ENCODE assay signal across 8 cellular contexts in genomic region chr3:125055913-125056705, GRCh38. TPM values are rescaled to one million over a fixed set of nuclear protein-coding genes. Genes with fewer than 3 reads are reported as not detected.
DNase-seq lines count a peak whose midpoint lies in the region; ATAC-seq and TF ChIP-seq lines count a peak whose summit lies in the region.

A gene with protein sequence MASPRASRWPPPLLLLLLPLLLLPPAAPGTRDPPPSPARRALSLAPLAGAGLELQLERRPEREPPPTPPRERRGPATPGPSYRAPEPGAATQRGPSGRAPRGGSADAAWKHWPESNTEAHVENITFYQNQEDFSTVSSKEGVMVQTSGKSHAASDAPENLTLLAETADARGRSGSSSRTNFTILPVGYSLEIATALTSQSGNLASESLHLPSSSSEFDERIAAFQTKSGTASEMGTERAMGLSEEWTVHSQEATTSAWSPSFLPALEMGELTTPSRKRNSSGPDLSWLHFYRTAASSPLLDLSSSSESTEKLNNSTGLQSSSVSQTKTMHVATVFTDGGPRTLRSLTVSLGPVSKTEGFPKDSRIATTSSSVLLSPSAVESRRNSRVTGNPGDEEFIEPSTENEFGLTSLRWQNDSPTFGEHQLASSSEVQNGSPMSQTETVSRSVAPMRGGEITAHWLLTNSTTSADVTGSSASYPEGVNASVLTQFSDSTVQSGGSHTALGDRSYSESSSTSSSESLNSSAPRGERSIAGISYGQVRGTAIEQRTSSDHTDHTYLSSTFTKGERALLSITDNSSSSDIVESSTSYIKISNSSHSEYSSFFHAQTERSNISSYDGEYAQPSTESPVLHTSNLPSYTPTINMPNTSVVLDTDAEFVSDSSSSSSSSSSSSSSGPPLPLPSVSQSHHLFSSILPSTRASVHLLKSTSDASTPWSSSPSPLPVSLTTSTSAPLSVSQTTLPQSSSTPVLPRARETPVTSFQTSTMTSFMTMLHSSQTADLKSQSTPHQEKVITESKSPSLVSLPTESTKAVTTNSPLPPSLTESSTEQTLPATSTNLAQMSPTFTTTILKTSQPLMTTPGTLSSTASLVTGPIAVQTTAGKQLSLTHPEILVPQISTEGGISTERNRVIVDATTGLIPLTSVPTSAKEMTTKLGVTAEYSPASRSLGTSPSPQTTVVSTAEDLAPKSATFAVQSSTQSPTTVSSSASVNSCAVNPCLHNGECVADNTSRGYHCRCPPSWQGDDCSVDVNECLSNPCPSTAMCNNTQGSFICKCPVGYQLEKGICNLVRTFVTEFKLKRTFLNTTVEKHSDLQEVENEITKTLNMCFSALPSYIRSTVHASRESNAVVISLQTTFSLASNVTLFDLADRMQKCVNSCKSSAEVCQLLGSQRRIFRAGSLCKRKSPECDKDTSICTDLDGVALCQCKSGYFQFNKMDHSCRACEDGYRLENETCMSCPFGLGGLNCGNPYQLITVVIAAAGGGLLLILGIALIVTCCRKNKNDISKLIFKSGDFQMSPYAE (N-terminal part only) (minus strand): TSS chr3:125055997. CDS start chr3:125055890, 107 bp downstream.

- DNase-seq in GM13976 (ENCODE audit: low spot score) (peak; percentile 94), NCI-H2171 treated with DMSO at 0.1 percent for 48 hours (lab: John Stamatoyannopoulos, UW) (peak; percentile 57), ecto neural progenitor cell (ENCODE audit: low spot score) (peak; percentile 89), lung (ENCODE audit: low spot score) (peak; percentile 86), cortex of kidney (lab: John Stamatoyannopoulos, UW) (no peak)
- DNase-seq in activated CD8-positive, alpha-beta T cell treated with anti-CD3 and anti-CD28 coated beads for 36 hours: peak; percentile 84
- peak; percentile 57 to 68 (median 67) for DNase-seq in stimulated activated CD4-positive, alpha-beta T cell treated with anti-CD3 and anti-CD28 coated beads, TNF-alpha, amount 100 ng/mL, for 4 hours (ENCODE audit: low read depth in 3 of 3)

- H3K36me3 ChIP-seq in lung (ENCODE audit: control insufficient read depth in 2 of 2, insufficient read depth in 2 of 2, low read length in 2 of 2): no peaks in the 10 kb centered on the region

- peak within 1 kb of the TSS; percentile 77 for H3K27ac Mint-ChIP-seq in activated CD8-positive, alpha-beta T cell treated with anti-CD3 and anti-CD28 coated beads for 36 hours

- no peak for TF ChIP-seq CTCF in GM13976 (IDR thresholded peaks at IDR 0.05; ENCODE audit: borderline replicate concordance, control extremely low read depth, extremely low read depth, insufficient read depth, missing control alignments)
- no peak for TF ChIP-seq CTCF in activated CD8-positive, alpha-beta T cell treated with anti-CD3 and anti-CD28 coated beads for 36 hours (IDR thresholded peaks at IDR 0.05)
- no peak for TF ChIP-seq CTCF in lung (IDR thresholded peaks at IDR 0.05; ENCODE audit: control extremely low read depth, extremely low read depth)

- ATAC-seq in HG02642 (IDR thresholded peaks at IDR 0.05; ENCODE audit: poor library complexity, unreplicated experiment) (peak; percentile 73), lung (ENCODE audit: insufficient read depth, low FRiP score) (peak; percentile 83)
- peak; percentile 63 for ATAC-seq in activated CD8-positive, alpha-beta T cell treated with anti-CD3 and anti-CD28 coated beads for 36 hours

- peak within 1 kb of the TSS; percentile 78 for H3K4me3 Mint-ChIP-seq in activated CD8-positive, alpha-beta T cell treated with anti-CD3 and anti-CD28 coated beads for 36 hours

- intact Hi-C loops in activated CD8-positive, alpha-beta T cell treated with anti-CD3 and anti-CD28 coated beads for 36 hours (cut with micrococcal nuclease): loop anchor here (10.0 kb wide), 1 partner anchor 299 kb away; no protein-coding TSS in a partner anchor

- H3K9me3 ChIP-seq in lung (ENCODE audit: control insufficient read depth in 2 of 2, insufficient read depth in 1 of 2, low read length in 1 of 2): no peaks in the 10 kb centered on the region

- peaks cover 35% of the 10 kb centered on the region for H3K4me1 Mint-ChIP-seq in activated CD8-positive, alpha-beta T cell treated with anti-CD3 and anti-CD28 coated beads for 36 hours (ENCODE audit: low read depth)

- POLR2A ChIA-PET in activated CD8-positive, alpha-beta T cell treated with anti-CD3 and anti-CD28 coated beads for 36 hours (lab: Charles Lee): no interaction called here

- in situ Hi-C loops in GM13976 (cut with MboI; ENCODE audit: low sequenced_read_pairs, unreplicated experiment): no loop called here

- 3 to 5% methylated on average over 42 to 67 of the region's 67 CpGs for WGBS in lung, 2 donors

- H3K4me1 ChIP-seq in lung (ENCODE audit: control insufficient read depth in 2 of 2, insufficient read depth in 2 of 2, low read length in 2 of 2): peaks cover 17 to 38% of the 10 kb centered on the region in 2 donors

- H3K27ac ChIP-seq in lung (ENCODE audit: low read depth in 1 of 2, low read length in 1 of 2): peak within 1 kb of the TSS; percentile 93 to 99

- CTCF ChIA-PET in activated CD8-positive, alpha-beta T cell treated with anti-CD3 and anti-CD28 coated beads for 36 hours (lab: Charles Lee): interaction anchor here (0.7 to 1.1 kb wide), 2 partner anchors 70 to 177 kb away, joined by 3 read pairs; no protein-coding TSS in a partner anchor

- H3K9me3 Mint-ChIP-seq in activated CD8-positive, alpha-beta T cell treated with anti-CD3 and anti-CD28 coated beads for 36 hours: no peaks in the 10 kb centered on the region

- no peaks in the 10 kb centered on the region for H3K27me3 ChIP-seq in lung (ENCODE audit: control insufficient read depth, insufficient read depth)

- H3K4me3 ChIP-seq in lung: peak within 1 kb of the TSS; percentile 78

- no peaks in the 10 kb centered on the region for H3K36me3 Mint-ChIP-seq in activated CD8-positive, alpha-beta T cell treated with anti-CD3 and anti-CD28 coated beads for 36 hours (ENCODE audit: low read depth)

- H3K27me3 Mint-ChIP-seq in activated CD8-positive, alpha-beta T cell treated with anti-CD3 and anti-CD28 coated beads for 36 hours: peaks cover 9% of the 10 kb centered on the region

RNA-seq across cellular contexts. Expression of the gene that starts here (rescaled TPM):
- 10 to 100 TPM; 24.5 to 25.8 TPM for total RNA-seq in activated CD8-positive, alpha-beta T cell treated with anti-CD3 and anti-CD28 coated beads for 36 hours
- 100 to 1,000 TPM in 1 of 2 donors, 10 to 100 TPM in 1; 90.4 to 115 TPM for total RNA-seq in lung
- 10 to 100 TPM; 18.0 to 40.9 TPM for polyA plus RNA-seq in lung
